Comparison of ENCODE assay signal across 29 cellular contexts in the genomic region with DNA sequence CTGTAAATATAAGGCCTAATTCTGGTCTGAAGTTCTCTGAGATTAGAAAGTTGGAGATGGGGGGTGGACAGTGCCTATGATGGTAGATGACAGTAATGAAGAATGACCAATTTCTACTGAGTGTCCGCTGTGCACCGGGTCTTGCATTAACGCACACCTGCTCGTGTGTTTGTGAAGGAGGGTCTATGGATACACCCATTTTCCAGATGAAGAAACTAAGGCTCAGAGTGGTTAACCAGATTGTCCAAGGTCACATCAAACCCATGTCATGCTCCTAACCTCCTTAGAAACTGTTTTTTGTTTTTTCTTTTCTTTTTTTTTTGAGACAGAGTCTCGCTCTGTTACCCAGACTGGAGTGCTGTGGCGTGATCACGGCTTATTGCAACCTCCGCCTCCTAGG. TPM values are rescaled to one million over a fixed set of nuclear protein-coding genes. Genes with fewer than 3 reads are reported as not detected.
"Had no signal": no experiment of that assay in that cellular context is flagged by ENCODE, and none has a peak within 500 bp of the region (broad histone marks: within the 10 kb centered on the region; RNA-seq: fewer than 3 reads in every experiment).

No MANE protein-coding gene starts in this region.

- H3K9me3 ChIP-seq: body of pancreas, gastrocnemius medialis, heart left ventricle had no signal

- DNase-seq: activated B cell treated with CpG ODN at 0.5 μM for 24 hours; activated CD4-positive, alpha-beta T cell treated with anti-CD3 and anti-CD28 coated beads for 48 hours; activated CD4-positive, alpha-beta T cell treated with anti-CD3 and anti-CD28 coated beads, Interleukin-2, amount 50 U/mL, for 1 hour; activated CD4-positive, alpha-beta T cell treated with anti-CD3 and anti-CD28 coated beads, Interleukin-2, amount 50 U/mL, for 48 hours; activated CD8-positive, alpha-beta memory T cell treated with anti-CD3 and anti-CD28 coated beads for 24 hours; activated CD8-positive, alpha-beta T cell treated with anti-CD3 and anti-CD28 coated beads for 36 hours; activated effector memory CD4-positive, alpha-beta T cell treated with Interleukin-2 at 50 U/mL for 16 hours; activated gamma-delta T cell treated with Interleukin-2 at 50 U/mL for 16 hours; activated naive CD4-positive, alpha-beta T cell treated with anti-CD3 and anti-CD28 coated beads, Interleukin-2, amount 50 U/mL, for 16 hours; activated naive CD4-positive, alpha-beta T cell treated with Interleukin-2 at 50 U/mL for 16 hours; activated T-cell treated with anti-CD3 and anti-CD28 coated beads, Interleukin-2, amount 50 U/mL, for 4 hours; amniotic stem cell; anterior cingulate cortex; body of pancreas; caudate nucleus; cortex of kidney; effector CD8-positive, alpha-beta T cell; foreskin keratinocyte; gastrocnemius medialis; glutamatergic neuron; heart left ventricle; T-helper 1 cell; T-helper 17 cell; T1000; WERI-Rb-1 had no signal

- H3K27me3 ChIP-seq: body of pancreas, foreskin keratinocyte had no signal

- H3K27ac ChIP-seq: epithelial cell of prostate, foreskin keratinocyte, gastrocnemius medialis, WERI-Rb-1 had no signal

- H3K36me3 ChIP-seq: gastrocnemius medialis, WERI-Rb-1 had no signal

- H3K4me1 ChIP-seq: body of pancreas, foreskin keratinocyte had no signal

- H3K4me3 ChIP-seq: body of pancreas, gastrocnemius medialis, heart left ventricle had no signal

- ATAC-seq: activated CD4-positive, CD25-positive, alpha-beta regulatory T cell treated with anti-CD3 and anti-CD28 coated beads, Interleukin-2, amount 50 U/mL, for 24 hours; activated CD8-positive, alpha-beta T cell treated with anti-CD3 and anti-CD28 coated beads for 36 hours; activated T-cell treated with anti-CD3 and anti-CD28 coated beads, Interleukin-2, amount 50 U/mL, for 4 hours; activated T-helper 17 cell treated with anti-CD3 and anti-CD28 coated beads, Interleukin-2, amount 50 U/mL, for 72 hours; body of pancreas; foreskin keratinocyte; gastrocnemius medialis; heart left ventricle; T-helper 17 cell had no signal

RNA-seq across cellular contexts. Expression of gene AXL, which starts 13.7 kb away (rescaled TPM):
- total RNA-seq: activated B cell treated with CpG ODN at 0.5 μM for 24 hours had no signal

RNA-seq across cellular contexts. Expression of gene CYP2S1, which starts 39.7 kb away (rescaled TPM):
- total RNA-seq: activated B cell treated with CpG ODN at 0.5 μM for 24 hours; activated CD8-positive, alpha-beta T cell treated with anti-CD3 and anti-CD28 coated beads for 36 hours; chondrocyte had no signal
